ENCODE assay signal across 27 cellular contexts in the genomic region with DNA sequence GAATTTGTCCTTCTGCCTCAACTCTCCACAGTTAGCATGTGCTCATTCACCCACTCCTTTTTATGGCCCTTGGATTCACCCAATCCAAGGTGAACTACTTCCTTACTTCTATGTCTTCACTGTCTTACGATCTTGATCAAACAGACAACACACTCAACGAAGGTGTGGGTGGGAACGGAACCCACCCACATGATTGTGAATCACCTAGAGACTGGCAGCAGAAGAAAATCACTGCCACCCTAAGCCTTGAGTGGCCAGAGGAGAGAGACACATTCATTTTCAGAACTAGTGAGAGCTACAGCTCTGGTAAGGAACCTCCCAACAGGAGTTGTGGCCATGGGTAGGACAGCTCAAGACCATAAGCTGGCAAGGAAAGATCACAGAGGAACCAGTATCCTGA.
DNase-seq lines count a peak whose midpoint lies in the region; ATAC-seq and TF ChIP-seq lines count a peak whose summit lies in the region.
"Had no signal": no experiment of that assay in that cellular context is flagged by ENCODE, and none has a peak within 500 bp of the region (broad histone marks: within the 10 kb centered on the region; RNA-seq: fewer than 3 reads in every experiment).

No MANE protein-coding gene starts in this region.

- no peak overlapping the region for H3K27ac ChIP-seq in CD4-positive, alpha-beta T cell (ENCODE audit: low read depth, low read length)
- no peak overlapping the region for H3K27ac ChIP-seq in A673 (ENCODE audit: low read depth, low read length, poor library complexity, severe bottlenecking)
- H3K27ac ChIP-seq: A549, gastrocnemius medialis, GM23248, neural progenitor cell, parathyroid adenoma, SK-N-MC, skin epidermis had no signal

- H3K27ac Mint-ChIP-seq in CD4-positive, alpha-beta T cell = peak overlapping the region; percentile 48
- H3K27ac Mint-ChIP-seq in activated T-cell treated with anti-CD3 and anti-CD28 coated beads, Interleukin-2, amount 50 U/mL, for 24 hours = peak overlapping the region; percentile 46
- H3K27ac Mint-ChIP-seq: neural progenitor cell; stimulated activated naive B cell treated with anti-CD40 and anti-IgM and Interleukin-4, amounts not matched to agents 10 μg/mL and 1 μg/mL and 100 μg/mL, for 72 hours had no signal

- H3K4me1 Mint-ChIP-seq in CD4-positive, alpha-beta T cell (ENCODE audit: low read depth) = peaks cover 84% of the 10 kb centered on the region
- H3K4me1 Mint-ChIP-seq in activated T-cell treated with anti-CD3 and anti-CD28 coated beads, Interleukin-2, amount 50 U/mL, for 24 hours (ENCODE audit: low read depth) = peaks cover 87% of the 10 kb centered on the region
- H3K4me1 Mint-ChIP-seq: neural progenitor cell; stimulated activated naive B cell treated with anti-CD40 and anti-IgM and Interleukin-4, amounts not matched to agents 10 μg/mL and 1 μg/mL and 100 μg/mL, for 72 hours had no signal

- no peak overlapping the region for H3K4me3 ChIP-seq in A673 (ENCODE audit: low read depth, low read length, poor library complexity, severe bottlenecking)
- H3K4me3 ChIP-seq: A549, gastrocnemius medialis, GM23248, neural progenitor cell, SK-N-MC, skin epidermis had no signal

- H3K9me3 Mint-ChIP-seq in CD4-positive, alpha-beta T cell = peaks cover 2% of the 10 kb centered on the region
- peaks cover 5% of the 10 kb centered on the region for H3K9me3 Mint-ChIP-seq in activated T-cell treated with anti-CD3 and anti-CD28 coated beads, Interleukin-2, amount 50 U/mL, for 24 hours
- H3K9me3 Mint-ChIP-seq: neural progenitor cell; stimulated activated naive B cell treated with anti-CD40 and anti-IgM and Interleukin-4, amounts not matched to agents 10 μg/mL and 1 μg/mL and 100 μg/mL, for 72 hours had no signal

- H3K27me3 ChIP-seq in CD4-positive, alpha-beta T cell (ENCODE audit: control insufficient read depth, insufficient read depth, low read length) = no peaks in the 10 kb centered on the region
- H3K27me3 ChIP-seq in A673 (replicated peaks; ENCODE audit: insufficient read depth, low read depth, low read length, poor library complexity) = no peaks in the 10 kb centered on the region
- H3K27me3 ChIP-seq: gastrocnemius medialis, neural progenitor cell had no signal

- BruUV-seq in A673 (replicated peaks; lab: Mats Ljungman, UMichigan) = no TSS peak

- in situ Hi-C loops in ACHN (cut with HindIII; ENCODE audit: low pct_ligation_motif_present, low pct_unique_long_range_greater_than_20kb, low sequenced_read_pairs) = no loop called here

- no peaks in the 10 kb centered on the region for H3K27me3 Mint-ChIP-seq in CD4-positive, alpha-beta T cell
- no peaks in the 10 kb centered on the region for H3K27me3 Mint-ChIP-seq in activated T-cell treated with anti-CD3 and anti-CD28 coated beads, Interleukin-2, amount 50 U/mL, for 24 hours

- TF ChIP-seq CTCF in CD4-positive, alpha-beta T cell (IDR thresholded peaks at IDR 0.05) = no peak
- no peak for TF ChIP-seq CTCF in A673 (conservative IDR thresholded peaks at IDR 0.05; ENCODE audit: low read depth, low read length)

- DNase-seq in activated CD4-positive, alpha-beta T cell treated with anti-CD3 and anti-CD28 coated beads for 48 hours = peak; percentile 47
- no peak for DNase-seq in activated CD4-positive, alpha-beta T cell treated with anti-CD3 and anti-CD28 coated beads, Interleukin-2, amount 50 U/mL, for 1 hour
- no peak for DNase-seq in CD4-positive, alpha-beta T cell
- DNase-seq in activated T-cell treated with anti-CD3 and anti-CD28 coated beads, Interleukin-2, amount 50 U/mL, for 24 hours = no peak
- DNase-seq in stimulated activated CD4-positive, alpha-beta T cell treated with anti-CD3 and anti-CD28 coated beads, Interleukin-4, amount 100 ng/mL, for 24 hours = peak; percentile 27
- DNase-seq in A673 (ENCODE audit: low spot score) (no peak), SIG-M5 (lab: John Stamatoyannopoulos, UW) (no peak), ACHN (no peak)
- DNase-seq: activated CD8-positive, alpha-beta memory T cell treated with anti-CD3 and anti-CD28 coated beads, Interleukin-2, amount 50 U/mL, for 48 hours; activated gamma-delta T cell; amygdala; DMS 273 treated with DMSO at 0.1 percent for 48 hours; gastrocnemius medialis; GM23248; Kasumi-1; NCI-H1436; NCI-H2081; NCI-H2227 treated with DMSO at 0.1 percent for 48 hours; NCI-H526; NK-92 treated with Interleukin-12 subunit alpha and Interleukin-12 subunit beta, amount 100 ng/mL, for 24 hours; PC-3; stimulated activated naive B cell treated with anti-CD40 and anti-IgM and Interleukin-4, amounts not matched to agents 10 μg/mL and 1 μg/mL and 100 μg/mL, for 72 hours had no signal

- ATAC-seq in CD4-positive, alpha-beta T cell (ENCODE audit: poor library complexity) = no peak
- ATAC-seq: A549; gastrocnemius medialis; PC-3; stimulated activated naive B cell treated with anti-CD40 and anti-IgM and Interleukin-4, amounts not matched to agents 10 μg/mL and 1 μg/mL and 100 μg/mL, for 72 hours had no signal

- intact Hi-C loops in CD4-positive, alpha-beta T cell (cut with DNase I, micrococcal nuclease) = loop anchor here in 1 of 2 experiments (10.0 kb wide), 1 partner anchor 164 kb away; no protein-coding TSS in a partner anchor
- intact Hi-C loops in A673 (cut with micrococcal nuclease; ENCODE audit: unreplicated experiment) = no loop called here

- H3K36me3 Mint-ChIP-seq in CD4-positive, alpha-beta T cell (ENCODE audit: low read depth) = peaks cover 23% of the 10 kb centered on the region
- peaks cover 3% of the 10 kb centered on the region for H3K36me3 Mint-ChIP-seq in activated T-cell treated with anti-CD3 and anti-CD28 coated beads, Interleukin-2, amount 50 U/mL, for 24 hours (ENCODE audit: low read depth)
- H3K36me3 Mint-ChIP-seq: neural progenitor cell; stimulated activated naive B cell treated with anti-CD40 and anti-IgM and Interleukin-4, amounts not matched to agents 10 μg/mL and 1 μg/mL and 100 μg/mL, for 72 hours had no signal

- H3K36me3 ChIP-seq in A673 (ENCODE audit: insufficient read depth, low read length, poor library complexity, severe bottlenecking) = no peaks in the 10 kb centered on the region
- H3K36me3 ChIP-seq: gastrocnemius medialis, neural progenitor cell had no signal

- no peaks in the 10 kb centered on the region for H3K9me3 ChIP-seq in CD4-positive, alpha-beta T cell (ENCODE audit: control insufficient read depth, low read length)
- no peaks in the 10 kb centered on the region for H3K9me3 ChIP-seq in A673 (ENCODE audit: low read depth, low read length, poor library complexity, severe bottlenecking)
- H3K9me3 ChIP-seq: A549, gastrocnemius medialis had no signal

- no peak overlapping the region for H3K4me3 Mint-ChIP-seq in CD4-positive, alpha-beta T cell
- no peak overlapping the region for H3K4me3 Mint-ChIP-seq in activated T-cell treated with anti-CD3 and anti-CD28 coated beads, Interleukin-2, amount 50 U/mL, for 24 hours
- H3K4me3 Mint-ChIP-seq: neural progenitor cell; stimulated activated naive B cell treated with anti-CD40 and anti-IgM and Interleukin-4, amounts not matched to agents 10 μg/mL and 1 μg/mL and 100 μg/mL, for 72 hours had no signal

- H3K4me1 ChIP-seq in A673 (ENCODE audit: insufficient read depth, low read length, poor library complexity, severe bottlenecking) = no peaks in the 10 kb centered on the region
- H3K4me1 ChIP-seq: A549, neural progenitor cell had no signal

- POLR2A ChIA-PET in CD4-positive, alpha-beta T cell (lab: Charles Lee) = interaction anchor here (1.3 kb wide), 1 partner anchor 14 kb away, joined by 3 read pairs; no protein-coding TSS in a partner anchor
- POLR2A ChIA-PET in A673 (lab: Charles Lee; ENCODE audit: low non-redundant PET) = no interaction called here

- CTCF ChIA-PET in CD4-positive, alpha-beta T cell (lab: Charles Lee) = no interaction called here
- CTCF ChIA-PET in A673 (lab: Charles Lee) = no interaction called here

Comparison
In these comparisons a context has a peak if more than half of its experiments do, and no peak if none do; other contexts are left out.
1. DNase-seq: peak in activated CD4-positive, alpha-beta T cell treated with anti-CD3 and anti-CD28 coated beads for 48 hours (single experiment) and stimulated activated CD4-positive, alpha-beta T cell treated with anti-CD3 and anti-CD28 coated beads, Interleukin-4, amount 100 ng/mL, for 24 hours (single experiment); none in activated CD4-positive, alpha-beta T cell treated with anti-CD3 and anti-CD28 coated beads, Interleukin-2, amount 50 U/mL, for 1 hour (single experiment), CD4-positive, alpha-beta T cell (0 of 10), activated T-cell treated with anti-CD3 and anti-CD28 coated beads, Interleukin-2, amount 50 U/mL, for 24 hours (single experiment), A673 (single experiment), SIG-M5 (single experiment) and ACHN (single experiment).